ENCODE assay signal across 26 cellular contexts in the genomic region with DNA sequence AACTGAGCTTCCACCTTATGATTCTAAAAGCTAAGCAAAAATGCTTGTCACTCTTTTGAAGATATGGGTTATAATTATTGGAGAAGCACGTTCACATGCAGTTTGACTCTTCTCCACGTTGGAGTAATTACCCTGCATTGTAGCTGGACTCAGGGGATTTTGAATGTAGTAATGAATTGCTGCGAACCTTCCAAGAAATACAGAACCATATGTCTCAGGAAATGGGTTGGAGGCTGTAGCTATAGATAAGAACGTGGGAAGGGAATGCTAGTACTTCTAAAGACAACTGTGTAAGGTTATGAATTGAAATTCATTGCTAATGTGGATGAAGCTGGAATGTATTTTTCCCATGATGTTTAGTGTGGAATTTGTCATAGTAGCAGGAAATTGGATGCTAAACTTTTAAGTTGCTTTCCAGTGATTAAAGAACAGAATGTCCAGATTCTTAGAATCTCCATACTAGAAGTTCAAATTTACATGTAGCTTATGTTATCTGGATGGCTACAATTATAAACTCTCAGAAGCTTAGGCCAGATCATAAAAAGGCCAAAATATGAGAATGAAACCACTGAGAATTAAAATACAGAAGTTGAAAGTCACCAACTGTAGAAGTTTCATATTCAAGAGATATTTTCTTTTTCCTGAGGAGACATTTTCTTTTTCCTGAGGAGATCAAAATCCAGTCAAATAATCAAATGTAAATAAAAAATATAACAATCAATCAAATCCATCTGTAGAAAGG. TPM values are rescaled to one million over a fixed set of nuclear protein-coding genes. Genes with fewer than 3 reads are reported as not detected.
DNase-seq lines count a peak whose midpoint lies in the region; ATAC-seq, FAIRE-seq and TF ChIP-seq lines count a peak whose summit lies in the region.
"Had no signal": no experiment of that assay in that cellular context is flagged by ENCODE, and none has a peak within 500 bp of the region (broad histone marks: within the 10 kb centered on the region; RNA-seq: fewer than 3 reads in every experiment).

No MANE protein-coding gene starts in this region.

- H3K27me3 Mint-ChIP-seq in nephron progenitor cell (ENCODE audit: low read depth, poor library complexity): no peaks in the 10 kb centered on the region
- H3K27me3 Mint-ChIP-seq: activated CD4-positive, alpha-beta T cell treated with anti-CD3 and anti-CD28 coated beads, Interleukin-2, amount 10 ng/mL, durations not matched to agents 24 days and 14 days; activated naive CD8-positive, alpha-beta T cell treated with anti-CD3 and anti-CD28 coated beads for 36 hours; activated T-helper 17 cell treated with anti-CD3 and anti-CD28 coated beads, Interleukin-2, amount 50 U/mL, for 72 hours had no signal

- in situ Hi-C loops in GM12878 (cut with MboI): no loop called here

- intact Hi-C loops in GM12878 (cut with micrococcal nuclease; ENCODE audit: unreplicated experiment): no loop called here
- intact Hi-C loops in esophagus squamous epithelium (cut with DNase I): no loop called here

- H2AFZ ChIP-seq in MM.1S (ENCODE audit: low read length): no peak overlapping the region
- H2AFZ ChIP-seq in GM12878 (ENCODE audit: control insufficient read depth, low read depth, low read length): no peak overlapping the region

- H3K36me3 ChIP-seq in MM.1S (replicated peaks; ENCODE audit: insufficient read depth, low read length) (no peaks in the 10 kb centered on the region), GM12878 (ENCODE audit: control insufficient read depth in 2 of 2, insufficient read depth in 2 of 2, low read length in 1 of 2) (no peaks in the 10 kb centered on the region), esophagus squamous epithelium (no peaks in the 10 kb centered on the region)
- H3K36me3 ChIP-seq: lower lobe of right lung, neutrophil, prostate gland had no signal

- no peaks in the 10 kb centered on the region for H3K9me2 ChIP-seq in MM.1S (replicated peaks; ENCODE audit: insufficient read depth, low read length)

- SMC1A ChIA-PET in GM12878 (lab: Charles Lee; ENCODE audit: uncharacterized antibody, unreplicated experiment): interaction anchor here (0.7 to 3.0 kb wide), 16 partner anchors 9 to 352 kb away, joined by 3 to 11 read pairs (median 5); no protein-coding TSS in a partner anchor

- H3K4me1 ChIP-seq in MM.1S (ENCODE audit: low read length) (peaks cover 18% of the 10 kb centered on the region), GM12878 (ENCODE audit: control insufficient read depth, insufficient read depth, low read length) (peaks cover 21% of the 10 kb centered on the region), esophagus squamous epithelium (no peaks in the 10 kb centered on the region)
- H3K4me1 ChIP-seq: prostate gland had no signal

- no peak overlapping the region for H3K4me3 Mint-ChIP-seq in nephron progenitor cell
- H3K4me3 Mint-ChIP-seq: activated CD4-positive, alpha-beta T cell treated with anti-CD3 and anti-CD28 coated beads, Interleukin-2, amount 10 ng/mL, durations not matched to agents 24 days and 14 days; activated naive CD8-positive, alpha-beta T cell treated with anti-CD3 and anti-CD28 coated beads for 36 hours; activated T-helper 17 cell treated with anti-CD3 and anti-CD28 coated beads, Interleukin-2, amount 50 U/mL, for 72 hours; T-cell had no signal

- RAD21 ChIA-PET in GM12878 (lab: Charles Lee; ENCODE audit: unreplicated experiment): interaction anchor here (0.6 to 1.9 kb wide), 10 partner anchors 13 to 606 kb away, joined by 3 to 9 read pairs (median 4); no protein-coding TSS in a partner anchor

- no peaks in the 10 kb centered on the region for H3K9me3 Mint-ChIP-seq in nephron progenitor cell
- H3K9me3 Mint-ChIP-seq: activated CD4-positive, alpha-beta T cell treated with anti-CD3 and anti-CD28 coated beads, Interleukin-2, amount 10 ng/mL, durations not matched to agents 24 days and 14 days; activated naive CD8-positive, alpha-beta T cell treated with anti-CD3 and anti-CD28 coated beads for 36 hours; activated T-helper 17 cell treated with anti-CD3 and anti-CD28 coated beads, Interleukin-2, amount 50 U/mL, for 72 hours; T-cell had no signal

- TF ChIP-seq CTCF in MM.1S (IDR thresholded peaks at IDR 0.05; ENCODE audit: low read length) (no peak), GM12878 (IDR thresholded peaks at IDR 0.05 in 2 of 3, conservative IDR thresholded peaks at IDR 0.05 in 1 of 3; ENCODE audit: control insufficient read depth in 2 of 3, extremely low read depth in 1 of 3, insufficient read depth in 1 of 3, low read depth in 3 of 3, low read length in 3 of 3) (no peak), esophagus squamous epithelium (IDR thresholded peaks at IDR 0.05) (no peak), nephron progenitor cell (IDR thresholded peaks at IDR 0.05) (no peak)

- H3K27ac ChIP-seq in MM.1S (ENCODE audit: low read length) (no peak overlapping the region), GM12878 (ENCODE audit: control insufficient read depth, insufficient read depth) (no peak overlapping the region; the same call in 1 of the 2 replicates), esophagus squamous epithelium (no peak overlapping the region)
- H3K27ac ChIP-seq: lower lobe of right lung, neutrophil, prostate gland had no signal

- FAIRE-seq in GM12878 (lab: Jason Lieb, UNC): no peak
- no peak for FAIRE-seq in frontal cortex (lab: Jason Lieb, UNC)
- FAIRE-seq: H1, kidney, urothelium cell line had no signal

- no peak overlapping the region for H3K9ac ChIP-seq in MM.1S (ENCODE audit: low read length)
- no peak overlapping the region for H3K9ac ChIP-seq in GM12878 (ENCODE audit: control insufficient read depth, insufficient read depth, low read length)

- no peak for TF ChIP-seq POLR2A in GM12878 (IDR thresholded peaks at IDR 0.05; ENCODE audit: low read depth, low read length)
- no peak for TF ChIP-seq POLR2A in esophagus squamous epithelium (IDR thresholded peaks at IDR 0.05)

- no peak for TF ChIP-seq RAD21 in GM12878 (IDR thresholded peaks at IDR 0.05; ENCODE audit: insufficient read depth, low read depth, low read length)

- no peaks in the 10 kb centered on the region for H3K36me3 Mint-ChIP-seq in nephron progenitor cell (ENCODE audit: low read depth)
- H3K36me3 Mint-ChIP-seq: activated naive CD8-positive, alpha-beta T cell treated with anti-CD3 and anti-CD28 coated beads for 36 hours; T-cell had no signal

- peak overlapping the region; percentile 8; the same call in 1 of the 2 replicates for H3K4me2 ChIP-seq in MM.1S (ENCODE audit: low read depth, low read length)
- peak overlapping the region; percentile 38 for H3K4me2 ChIP-seq in GM12878 (ENCODE audit: control insufficient read depth, insufficient read depth)

- H3K4me1 Mint-ChIP-seq in nephron progenitor cell: no peaks in the 10 kb centered on the region
- H3K4me1 Mint-ChIP-seq: activated CD4-positive, alpha-beta T cell treated with anti-CD3 and anti-CD28 coated beads, Interleukin-2, amount 10 ng/mL, durations not matched to agents 24 days and 14 days; activated T-helper 17 cell treated with anti-CD3 and anti-CD28 coated beads, Interleukin-2, amount 50 U/mL, for 72 hours; T-cell had no signal

- DNase-seq in GF-D8 (lab: John Stamatoyannopoulos, UW): peak; percentile 14
- no peak for DNase-seq in MM.1S
- DNase-seq in GM12878 (ENCODE audit: low read depth, low spot score): no peak
- peak; percentile 14 for DNase-seq in left kidney (ENCODE audit: low read depth, low spot score)
- no peak for DNase-seq in esophagus squamous epithelium (lab: John Stamatoyannopoulos, UW)
- DNase-seq in frontal cortex (ENCODE audit: low spot score in 2 of 2): no peak
- no peak for DNase-seq in Ammon's horn (ENCODE audit: low spot score)
- DNase-seq in nephron progenitor cell: no peak
- DNase-seq: activated CD4-positive, alpha-beta T cell treated with anti-CD3 and anti-CD28 coated beads, Interleukin-2, amount 10 ng/mL, durations not matched to agents 24 days and 14 days; activated CD8-positive, alpha-beta memory T cell treated with anti-CD3 and anti-CD28 coated beads, Interleukin-2, amount 50 U/mL, for 4 hours; activated naive CD8-positive, alpha-beta T cell treated with anti-CD3 and anti-CD28 coated beads for 36 hours; cerebellar nuclear complex; erythroblast; kidney; lower lobe of right lung; NCI-H1417 treated with DMSO at 0.1 percent for 48 hours; NCI-H526; PC-3; SHP77 treated with DMSO at 0.1 percent for 48 hours; substantia nigra; T-cell had no signal

- no peaks in the 10 kb centered on the region for H3K27me3 ChIP-seq in MM.1S (replicated peaks; ENCODE audit: insufficient read depth, low read length)
- H3K27me3 ChIP-seq in GM12878 (replicated peaks in 1 of 2; ENCODE audit: control insufficient read depth in 2 of 2, insufficient read depth in 2 of 2, low read length in 1 of 2): no peaks in the 10 kb centered on the region
- no peaks in the 10 kb centered on the region for H3K27me3 ChIP-seq in esophagus squamous epithelium
- H3K27me3 ChIP-seq: neutrophil had no signal

- TF ChIP-seq EP300 in GM12878 (IDR thresholded peaks at IDR 0.05; ENCODE audit: borderline replicate concordance in 1 of 2, control insufficient read depth in 1 of 2, low read depth in 2 of 2, low read length in 2 of 2): no peak

- H3K4me3 ChIP-seq in MM.1S (ENCODE audit: low read length) (no peak overlapping the region), GM12878 (no peak overlapping the region; the same call in 1 of the 2 replicates), esophagus squamous epithelium (no peak overlapping the region)
- H3K4me3 ChIP-seq: lower lobe of right lung, prostate gland had no signal

- H3K79me2 ChIP-seq in MM.1S (ENCODE audit: low read length) (no peaks in the 10 kb centered on the region), GM12878 (ENCODE audit: control insufficient read depth, insufficient read depth, low read length) (no peaks in the 10 kb centered on the region)

- CTCF ChIA-PET in GM12878 (lab: Yijun Ruan, JAX): interaction anchor here (0.7 to 2.4 kb wide), 9 partner anchors 9 to 313 kb away, joined by 3 to 9 read pairs (median 5); a partner anchor contains a TSS

- 76% methylated on average over 4 of the region's 4 CpGs for WGBS in GM12878 (ENCODE audit: insufficient coverage, insufficient replicate concordance, low lambda C conversion rate, missing lambda C conversion rate)
- WGBS in esophagus squamous epithelium, 2 donors: 64 to 76% methylated on average over 4 of the region's 4 CpGs

- BruUV-seq in GM12878 (replicated peaks; lab: Mats Ljungman, UMichigan): no TSS peak

- peak; percentile 51 for ATAC-seq in GM12878
- ATAC-seq: activated T-helper 17 cell treated with anti-CD3 and anti-CD28 coated beads, Interleukin-2, amount 50 U/mL, for 72 hours; lower lobe of right lung; PC-3; T-cell had no signal

- no peaks in the 10 kb centered on the region for H4K20me1 ChIP-seq in MM.1S (ENCODE audit: insufficient read depth, low read length)
- H4K20me1 ChIP-seq in GM12878 (ENCODE audit: control insufficient read depth, insufficient read depth): no peaks in the 10 kb centered on the region

- H3K27ac Mint-ChIP-seq in nephron progenitor cell: no peak overlapping the region
- H3K27ac Mint-ChIP-seq: activated CD4-positive, alpha-beta T cell treated with anti-CD3 and anti-CD28 coated beads, Interleukin-2, amount 10 ng/mL, durations not matched to agents 24 days and 14 days; activated naive CD8-positive, alpha-beta T cell treated with anti-CD3 and anti-CD28 coated beads for 36 hours; activated T-helper 17 cell treated with anti-CD3 and anti-CD28 coated beads, Interleukin-2, amount 50 U/mL, for 72 hours; T-cell had no signal

- POLR2A ChIA-PET in GM12878 (lab: Charles Lee): interaction anchor here (0.6 to 1.1 kb wide), 4 partner anchors 15 to 90 kb away, joined by 3 to 8 read pairs (median 3); no protein-coding TSS in a partner anchor

- no peaks in the 10 kb centered on the region for H3K9me3 ChIP-seq in MM.1S (replicated peaks; ENCODE audit: insufficient read depth, low read length)
- no peaks in the 10 kb centered on the region for H3K9me3 ChIP-seq in GM12878 (replicated peaks; ENCODE audit: control insufficient read depth, insufficient read depth, low read length)
- no peaks in the 10 kb centered on the region for H3K9me3 ChIP-seq in esophagus squamous epithelium
- H3K9me3 ChIP-seq: lower lobe of right lung, neutrophil, prostate gland had no signal

- H3F3A ChIP-seq in MM.1S (ENCODE audit: insufficient read depth, low read length): no peaks in the 10 kb centered on the region

RNA-seq across cellular contexts. Expression of a gene that starts 27.3 kb away (rescaled TPM):
- total RNA-seq in GM12878 (2013; cell fraction: nucleolus; rRNA removed): 91.8 and 92.8 TPM in 2 replicates
- total RNA-seq in GM12878 (2014; rRNA removed) (13.1 and 16.6 TPM in 2 replicates), GM12878 (2014; rRNA removed; fragmentation: Illumina TruSeq; extraction: Trizol) (14.1 and 14.4 TPM in 2 replicates), GM12878 (2021) (20.3 and 22.6 TPM in 2 replicates), esophagus squamous epithelium (10 to 100 TPM in 3 of 4 donors, 1 to 10 TPM in 1; 8.4 to 21.2 (median 13.3) TPM), frontal cortex (24.1 TPM)
- polyA plus RNA-seq in GM12878 (2011; ENCODE audit: low read depth): 6.7 TPM
- polyA plus RNA-seq in GM12878 (2011; rRNA removed) (25.0 and 41.0 TPM in 2 replicates), GM12878 (2014; fragmentation: Illumina TruSeq; extraction: Trizol) (16.3 and 21.9 TPM in 2 replicates), GM12878 (2014; fragmentation: Nextera tagmentation; extraction: Ambion mirVana) (1 to 10 TPM; 4.2 to 4.4 TPM), GM12878 (2014; rRNA removed) (9.9 and 12.0 TPM in 2 replicates), GM12878 (2016; fragmentation: Nextera tagmentation; extraction: Ambion mirVana) (1 to 10 TPM; 4.0 TPM)
- 9.4 and 12.4 TPM in 2 replicates for polyA plus RNA-seq in GM12878 (2011; cell fraction: cytosol; rRNA removed)
- polyA plus RNA-seq in GM12878 (2011; cell fraction: nucleus; rRNA removed): 16.7 and 21.1 TPM in 2 replicates
- 10.6 and 15.1 TPM in 2 replicates for polyA plus RNA-seq in GM12878 (2012)
- 21.1 and 32.6 TPM in 2 replicates for polyA minus RNA-seq in GM12878 (2011; rRNA and poly(A)+ RNA removed)
- 8.1 and 8.2 TPM in 2 replicates for polyA minus RNA-seq in GM12878 (2011; cell fraction: cytosol; rRNA and poly(A)+ RNA removed)
- polyA minus RNA-seq in GM12878 (2011; cell fraction: nucleus; rRNA and poly(A)+ RNA removed): 22.6 and 33.5 TPM in 2 replicates

Comparison
In these comparisons a context has a peak if more than half of its experiments do, and no peak if none do; other contexts are left out.
1. DNase-seq: peak in GF-D8 (single experiment) and left kidney (single experiment); none in MM.1S (single experiment), GM12878 (single experiment), esophagus squamous epithelium (single experiment), frontal cortex (0 of 2), Ammon's horn (single experiment) and nephron progenitor cell (single experiment).